21 cellular contexts compared by ENCODE assay signal in the genomic region with DNA sequence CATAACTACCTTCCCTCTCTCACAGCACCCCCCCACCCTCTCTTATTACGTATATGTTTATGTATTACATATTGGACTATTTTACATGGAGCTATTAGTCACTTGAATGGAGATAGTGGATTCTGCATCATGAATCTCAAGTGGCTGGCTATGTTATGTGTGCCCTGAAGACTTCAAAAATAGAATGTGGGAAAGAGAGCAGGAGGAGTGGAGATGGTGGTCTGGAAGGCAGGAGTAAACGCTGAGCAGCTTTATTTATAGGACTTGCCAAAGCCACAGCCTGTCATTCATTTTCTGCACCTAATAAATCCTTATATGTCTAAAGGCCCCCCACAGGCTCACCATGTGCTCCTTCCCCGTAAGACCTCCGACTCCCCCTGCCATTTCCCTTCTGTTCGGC. TPM values are rescaled to one million over a fixed set of nuclear protein-coding genes. Genes with fewer than 3 reads are reported as not detected.
DNase-seq lines count a peak whose midpoint lies in the region; ATAC-seq and TF ChIP-seq lines count a peak whose summit lies in the region.
"Had no signal": no experiment of that assay in that cellular context is flagged by ENCODE, and none has a peak within 500 bp of the region (broad histone marks: within the 10 kb centered on the region; RNA-seq: fewer than 3 reads in every experiment).

No MANE protein-coding gene starts in this region.

- H3K9ac ChIP-seq in GM23248 (no peak overlapping the region), Loucy (ENCODE audit: low read depth, low read length, poor library complexity, severe bottlenecking) (no peak overlapping the region), skeletal muscle satellite cell (ENCODE audit: low read depth, low read length) (no peak overlapping the region)

- no peaks in the 10 kb centered on the region for H3K27me3 ChIP-seq in GM23248 (replicated peaks; ENCODE audit: insufficient read depth)
- H3K27me3 ChIP-seq in Loucy (ENCODE audit: insufficient read depth, low read length, poor library complexity, severe bottlenecking), result no peaks in the 10 kb centered on the region
- H3K27me3 ChIP-seq in skeletal muscle satellite cell (ENCODE audit: control insufficient read depth, insufficient read depth, low read length), result no peaks in the 10 kb centered on the region

- no peak for TF ChIP-seq CTCF in Loucy (conservative IDR thresholded peaks at IDR 0.05; ENCODE audit: low read length)
- no peak for TF ChIP-seq CTCF in fibroblast of mammary gland (conservative IDR thresholded peaks at IDR 0.05; ENCODE audit: control insufficient read depth, insufficient read depth, low read depth, low read length)

- H2AFZ ChIP-seq in GM23248 (no peak overlapping the region), Loucy (ENCODE audit: low read length) (no peak overlapping the region)

- peaks cover 97% of the 10 kb centered on the region for H3K79me2 ChIP-seq in GM23248 (ENCODE audit: insufficient read depth)
- H3K79me2 ChIP-seq in Loucy (ENCODE audit: insufficient read depth, low read length), result peaks cover 23% of the 10 kb centered on the region

- WGBS in GM23248 (ENCODE audit: low coverage in 1 of 2, low lambda C conversion rate in 2 of 2, missing lambda C conversion rate in 2 of 2), 2 experiments, result 46 to 62% methylated on average over 5 of the region's 5 CpGs

- no peak for ATAC-seq in HG02610 (IDR thresholded peaks at IDR 0.05; ENCODE audit: unreplicated experiment)
- ATAC-seq in GM21717 (IDR thresholded peaks at IDR 0.05; ENCODE audit: unreplicated experiment), result no peak

- H3K9me3 ChIP-seq in GM23248 (ENCODE audit: low read depth), result no peaks in the 10 kb centered on the region
- no peaks in the 10 kb centered on the region for H3K9me3 ChIP-seq in Loucy (ENCODE audit: insufficient read depth, low read depth, low read length)
- no peaks in the 10 kb centered on the region for H3K9me3 ChIP-seq in skeletal muscle satellite cell (replicated peaks; ENCODE audit: low read length)

- in situ Hi-C loops in GM23248 (cut with MboI), result loop anchor here (10.0 kb wide), 1 partner anchor 287 kb away; no protein-coding TSS in a partner anchor

- H3K4me3 ChIP-seq in GM23248 (peak overlapping the region; percentile 91), Loucy (ENCODE audit: low read length, poor library complexity, severe bottlenecking) (no peak overlapping the region), fibroblast of mammary gland (ENCODE audit: control insufficient read depth, low read depth, low read length) (no peak overlapping the region), skeletal muscle satellite cell (ENCODE audit: low read length) (no peak overlapping the region)

- H3K4me2 ChIP-seq in GM23248 (ENCODE audit: unreplicated experiment) (peak overlapping the region; percentile 98), Loucy (ENCODE audit: low read depth, low read length, poor library complexity, severe bottlenecking) (peak overlapping the region; percentile 13), skeletal muscle satellite cell (ENCODE audit: low read length) (peak overlapping the region; percentile 94)

- DNase-seq in GM23248, result no peak
- peak; percentile 15 for DNase-seq in fibroblast of mammary gland (ENCODE audit: low read depth)
- no peak for DNase-seq in NCI-H526 (lab: John Stamatoyannopoulos, UW)
- no peak for DNase-seq in activated naive CD4-positive, alpha-beta T cell treated with Interleukin-2 at 50 U/mL for 16 hours
- DNase-seq: CD8-positive, alpha-beta memory T cell; DND-41; GDM1; NCI-H1417 treated with DMSO at 0.1 percent for 48 hours; NCI-H2029; NCI-H226; NCI-H526 treated with DMSO at 0.1 percent for 48 hours; OCI-M1 had no signal

- no peaks in the 10 kb centered on the region for H3K36me3 ChIP-seq in GM23248 (ENCODE audit: low read depth)
- H3K36me3 ChIP-seq in Loucy (ENCODE audit: insufficient read depth, low read length), result no peaks in the 10 kb centered on the region
- peaks cover 3% of the 10 kb centered on the region for H3K36me3 ChIP-seq in skeletal muscle satellite cell (ENCODE audit: insufficient read depth, low read length)

- H3F3A ChIP-seq in GM23248 (ENCODE audit: insufficient read depth) (peaks cover 44% of the 10 kb centered on the region), Loucy (ENCODE audit: low read depth) (no peaks in the 10 kb centered on the region)

- peak overlapping the region; percentile 61 for H3K27ac ChIP-seq in GM23248

- peaks cover 78% of the 10 kb centered on the region for H3K4me1 ChIP-seq in GM23248 (ENCODE audit: insufficient read depth)
- peaks cover 28% of the 10 kb centered on the region for H3K4me1 ChIP-seq in Loucy (ENCODE audit: insufficient read depth, low read length, poor library complexity, severe bottlenecking)
- H3K4me1 ChIP-seq in skeletal muscle satellite cell (ENCODE audit: control insufficient read depth, insufficient read depth, low read length), result peaks cover 50% of the 10 kb centered on the region

- H3K9me2 ChIP-seq in GM23248 (ENCODE audit: insufficient read depth) (no peaks in the 10 kb centered on the region), Loucy (replicated peaks; ENCODE audit: low read depth, low read length) (no peaks in the 10 kb centered on the region)

- H4K20me1 ChIP-seq in GM23248 (ENCODE audit: insufficient read depth) (0 out of 2 replicates have a peak, but pooled peaks cover 19% of the 10 kb centered on the region), Loucy (ENCODE audit: insufficient read depth, low read length, poor library complexity, severe bottlenecking) (peaks cover 4% of the 10 kb centered on the region)

RNA-seq across cellular contexts. Expression of gene ANTXR1, which starts 4.9 kb away (rescaled TPM):
- 126 and 128 TPM in 2 replicates for total RNA-seq in GM23248 (2014; rRNA removed; shearing (Covaris generic))
- 187 and 191 TPM in 2 replicates for polyA plus RNA-seq in GM23248 (2016; fragmentation: Nextera tagmentation; extraction: Ambion mirVana)
- 20.3 and 29.7 TPM in 2 replicates for total RNA-seq in skeletal muscle satellite cell (2012; rRNA removed)
- polyA plus RNA-seq: CD8-positive, alpha-beta memory T cell had no signal

RNA-seq across cellular contexts. Expression of gene GKN1, which starts 43.4 kb away (rescaled TPM):
- not detected in 2 replicates for total RNA-seq in GM23248 (2014; rRNA removed; shearing (Covaris generic))
- not detected in 2 replicates for polyA plus RNA-seq in GM23248 (2016; fragmentation: Nextera tagmentation; extraction: Ambion mirVana)
- total RNA-seq in skeletal muscle satellite cell (2012; rRNA removed), result not detected in 2 replicates
- total RNA-seq: CD8-positive, alpha-beta memory T cell; H1; LHCN-M2; SK-MEL-5 had no signal
- polyA plus RNA-seq: AG04450; BJ; CD8-positive, alpha-beta memory T cell; H1 had no signal

Comparison
In these comparisons a context has a peak if more than half of its experiments do, and no peak if none do; other contexts are left out.
1. H3K4me2 ChIP-seq: peak in every context shown above with its lines; median percentile 98 in GM23248; 94 in skeletal muscle satellite cell; 13 in Loucy.